In the genomic region with DNA sequence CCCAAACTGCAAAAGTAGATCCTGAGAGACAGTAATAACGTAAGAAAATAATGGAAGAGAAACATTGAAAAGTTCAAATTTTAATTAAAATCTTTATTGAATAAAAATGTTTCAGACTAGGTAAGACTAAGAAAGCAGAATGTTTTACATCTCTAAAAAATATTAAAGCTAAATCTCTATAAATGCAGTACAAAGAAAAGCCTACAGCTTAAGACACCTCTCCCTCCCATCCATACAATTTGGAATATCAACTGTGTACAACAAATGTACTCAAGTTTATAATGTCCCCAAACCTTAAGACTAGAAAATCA, we compare ENCODE assay signal across 12 cellular contexts.
"Had no signal": no experiment of that assay in that cellular context is flagged by ENCODE, and none has a peak within 500 bp of the region (broad histone marks: within the 10 kb centered on the region; RNA-seq: fewer than 3 reads in every experiment).

No MANE protein-coding gene starts in this region.

- H3K27ac ChIP-seq: ascending aorta, left ventricle myocardium inferior, tibial nerve had no signal

- ATAC-seq: activated T-helper 17 cell treated with anti-CD3 and anti-CD28 coated beads, Interleukin-2, amount 50 U/mL, for 72 hours; stimulated activated memory B cell treated with anti-CD40 and anti-IgM and Interleukin-4, amounts not matched to agents 10 μg/mL and 1 μg/mL and 100 μg/mL, for 72 hours; WTC11 had no signal

- H3K27me3 ChIP-seq: ascending aorta, esophagus muscularis mucosa, tibial nerve, uterus had no signal

- H3K4me3 ChIP-seq: ascending aorta, esophagus muscularis mucosa, left ventricle myocardium inferior, tibial nerve, uterus had no signal

- DNase-seq: activated naive CD4-positive, alpha-beta T cell treated with anti-CD3 and anti-CD28 coated beads, Interleukin-2, amount 10 ng/mL, durations not matched to agents 7 days and 5 days; left ventricle myocardium inferior; natural killer cell; posterior cingulate gyrus; stimulated activated CD4-positive, alpha-beta T cell treated with anti-CD3 and anti-CD28 coated beads, Interleukin-2, amount 100 ng/mL, for 48 hours had no signal

- H3K4me1 ChIP-seq: ascending aorta, left ventricle myocardium inferior, tibial nerve, uterus had no signal

- H3K9me3 ChIP-seq: ascending aorta, esophagus muscularis mucosa, left ventricle myocardium inferior, tibial nerve, uterus had no signal

- H3K36me3 ChIP-seq: uterus had no signal
